In genomic region chr18:64330976-64331375, GRCh38 we compare ENCODE assay signal across 24 cellular contexts.
DNase-seq lines count a peak whose midpoint lies in the region; ATAC-seq and TF ChIP-seq lines count a peak whose summit lies in the region.
"Had no signal": no experiment of that assay in that cellular context is flagged by ENCODE, and none has a peak within 500 bp of the region (broad histone marks: within the 10 kb centered on the region; RNA-seq: fewer than 3 reads in every experiment).

No MANE protein-coding gene starts in this region.

- H3K9ac ChIP-seq in BLaER1 = no peak overlapping the region

- DNase-seq in DMS153 (lab: John Stamatoyannopoulos, UW) (peak; percentile 40), NCI-H1417 (lab: John Stamatoyannopoulos, UW) (peak in 2 of 3 experiments; percentile 70 to 92), NCI-H748 treated with DMSO at 0.1 percent for 48 hours (lab: John Stamatoyannopoulos, UW) (peak; percentile 71), transverse colon (no peak), NCI-H446 (lab: John Stamatoyannopoulos, UW) (no peak), GM13976 (ENCODE audit: low spot score) (no peak)
- DNase-seq: Calu3; CD8-positive, alpha-beta T cell; H7; Karpas-422; NCI-H1436; NCI-H2029; NCI-H2227 treated with DMSO at 0.1 percent for 48 hours; NCI-H510A; NCI-H774; SHP77; T-helper 1 cell had no signal

- TF ChIP-seq POLR2A in transverse colon (IDR thresholded peaks at IDR 0.05) = no peak

- no peaks in the 10 kb centered on the region for H4K20me1 ChIP-seq in BLaER1

- no peaks in the 10 kb centered on the region for H3K36me3 ChIP-seq in BLaER1
- H3K36me3 ChIP-seq in transverse colon = no peaks in the 10 kb centered on the region

- no peak for TF ChIP-seq EP300 in transverse colon (IDR thresholded peaks at IDR 0.05; ENCODE audit: low read depth)

- 37 to 60% methylated on average over 2 to 5 of the region's 5 CpGs for WGBS in transverse colon (ENCODE audit: low coverage in 1 of 2), 2 donors

- H3K9me3 ChIP-seq in BLaER1 (no peaks in the 10 kb centered on the region), transverse colon (no peaks in the 10 kb centered on the region)
- H3K9me3 ChIP-seq: A549 had no signal

- no peak for TF ChIP-seq CTCF in transverse colon (IDR thresholded peaks at IDR 0.05)
- TF ChIP-seq CTCF in GM13976 (IDR thresholded peaks at IDR 0.05; ENCODE audit: borderline replicate concordance, control extremely low read depth, extremely low read depth, insufficient read depth, missing control alignments) = no peak

- in situ Hi-C loops in transverse colon (cut with MboI; ENCODE audit: low pct_ligation_motif_present in 1 of 4, low pct_unique_long_range_greater_than_20kb in 1 of 4, low sequenced_read_pairs in 3 of 4) (no loop called here), GM13976 (cut with MboI; ENCODE audit: low sequenced_read_pairs, unreplicated experiment) (no loop called here)

- ATAC-seq in GM19395 (IDR thresholded peaks at IDR 0.05; ENCODE audit: unreplicated experiment) = no peak
- ATAC-seq: A549; CD8-positive, alpha-beta T cell; HepG2; Panc1 had no signal

- H3K27ac ChIP-seq in BLaER1 = no peak overlapping the region
- no peak overlapping the region for H3K27ac ChIP-seq in transverse colon
- H3K27ac ChIP-seq: A549, C4-2B, RWPE1 had no signal

- H3K4me1 ChIP-seq in BLaER1 (peaks cover 8% of the 10 kb centered on the region; the same call in 1 of the 2 replicates), transverse colon (no peaks in the 10 kb centered on the region)
- H3K4me1 ChIP-seq: A549 had no signal

- H3K4me3 ChIP-seq in BLaER1 (no peak overlapping the region), transverse colon (no peak overlapping the region)
- H3K4me3 ChIP-seq: A549 had no signal

- intact Hi-C loops in transverse colon (cut with DNase I; ENCODE audit: low total_unique reads) = no loop called here

- no peaks in the 10 kb centered on the region for H3K27me3 ChIP-seq in BLaER1
- no peaks in the 10 kb centered on the region for H3K27me3 ChIP-seq in transverse colon

- H3K4me2 ChIP-seq in BLaER1 = peak overlapping the region; percentile 5; the same call in 1 of the 2 replicates
- H3K4me2 ChIP-seq: A549 had no signal

Comparison
In these comparisons a context has a peak if more than half of its experiments do, and no peak if none do; other contexts are left out.
1. DNase-seq: peak in DMS153 (single experiment), NCI-H1417 (2 of 3) and NCI-H748 treated with DMSO at 0.1 percent for 48 hours (single experiment); none in transverse colon (single experiment), NCI-H446 (0 of 2) and GM13976 (single experiment).